ENCODE assay signal across 22 cellular contexts in genomic region chr20:59001068-59001448, GRCh38. TPM values are rescaled to one million over a fixed set of nuclear protein-coding genes. Genes with fewer than 3 reads are reported as not detected.
DNase-seq lines count a peak whose midpoint lies in the region; ATAC-seq, FAIRE-seq and TF ChIP-seq lines count a peak whose summit lies in the region.
"Had no signal": no experiment of that assay in that cellular context is flagged by ENCODE, and none has a peak within 500 bp of the region (broad histone marks: within the 10 kb centered on the region; RNA-seq: fewer than 3 reads in every experiment).

No MANE protein-coding gene starts in this region.

- CTCF ChIA-PET in HepG2 (lab: Yijun Ruan, JAX; ENCODE audit: low intra/inter-chr PET ratio, low total read pairs), result no interaction called here

- TF ChIP-seq EP300 in HepG2 (IDR thresholded peaks at IDR 0.05; ENCODE audit: low read depth in 2 of 2, low read length in 2 of 2) (no peak), HepG2 (CRISPR knock-in tag; IDR thresholded peaks at IDR 0.05; ENCODE audit: borderline replicate concordance) (no peak)

- DNase-seq in cardiac septum (ENCODE audit: low spot score), result peak; percentile 47
- DNase-seq in Right ventricle myocardium superior, result no peak
- no peak for DNase-seq in HepG2 (ENCODE audit: low spot score)
- DNase-seq in sciatic nerve (ENCODE audit: low spot score), result peak; percentile 48
- DNase-seq in NCI-H1417 treated with DMSO at 0.1 percent for 48 hours (lab: John Stamatoyannopoulos, UW), result no peak
- no peak for DNase-seq in NCI-H2029 treated with DMSO at 0.1 percent for 48 hours (lab: John Stamatoyannopoulos, UW)
- DNase-seq in dorsolateral prefrontal cortex, result no peak
- DNase-seq: AML-193; CD4-positive, alpha-beta memory T cell; DMS153; DMS79; GDM1; H7; HFFc6 had no signal

- TF ChIP-seq CTCF in HepG2 (CRISPR knock-in tag; IDR thresholded peaks at IDR 0.05) (no peak), dorsolateral prefrontal cortex (IDR thresholded peaks at IDR 0.05 in 54 of 56, conservative IDR thresholded peaks at IDR 0.05 in 2 of 56; ENCODE audit: low read depth in 1 of 56, partially characterized antibody in 56 of 56) (no peak)

- no peak for ATAC-seq in Right ventricle myocardium superior (ENCODE audit: poor library complexity)
- no peak for ATAC-seq in HepG2
- ATAC-seq in sciatic nerve, result no peak
- ATAC-seq: A549, GM23338, HCT116 had no signal

- 79% methylated on average over 12 of the region's 13 CpGs for WGBS in HepG2 (ENCODE audit: low lambda C conversion rate)

- intact Hi-C loops in cardiac septum (cut with DNase I), result loop anchor here (10.0 kb wide), 1 partner anchor 106 kb away; no protein-coding TSS in a partner anchor
- intact Hi-C loops in Right ventricle myocardium superior (cut with DNase I), result no loop called here
- intact Hi-C loops in HepG2 (cut with micrococcal nuclease; ENCODE audit: unreplicated experiment), result no loop called here
- intact Hi-C loops in sciatic nerve (cut with DNase I), result no loop called here
- intact Hi-C loops in dorsolateral prefrontal cortex (cut with DNase I), result no loop called here

- H3K9ac ChIP-seq in HepG2 (ENCODE audit: insufficient read depth, low read depth, low read length), result no peak overlapping the region

- H3K36me3 ChIP-seq in HepG2 (replicated peaks in 1 of 2; ENCODE audit: control insufficient read depth in 1 of 2, insufficient read depth in 2 of 2, low read length in 2 of 2), result peaks cover 0 to 1% of the 10 kb centered on the region in 2 experiments; a peak in 2 of 5 replicates

- no peaks in the 10 kb centered on the region for H3K9me3 ChIP-seq in HepG2 (ENCODE audit: low read length)
- H3K9me3 ChIP-seq: A549 had no signal

- BruUV-seq in HepG2 (replicated peaks; lab: Mats Ljungman, UMichigan), result no TSS peak

- in situ Hi-C loops in HepG2 (cut with HindIII; ENCODE audit: extremely low pct_ligation_motif_present, low pct_unique_long_range_greater_than_20kb), result no loop called here

- H3K4me1 ChIP-seq in HepG2 (ENCODE audit: insufficient read depth, low read length), result peaks cover 70% of the 10 kb centered on the region

- peak overlapping the region in 1 of 3 experiments; percentile 6; a peak in 1 of 6 replicates for H3K4me3 ChIP-seq in HepG2 (replicated peaks in 1 of 3; ENCODE audit: insufficient read depth in 1 of 3, low read depth in 2 of 3, low read length in 3 of 3)
- no peak overlapping the region for H3K4me3 ChIP-seq in dorsolateral prefrontal cortex
- H3K4me3 ChIP-seq: A549, GM23338 had no signal

- TF ChIP-seq RAD21 in HepG2 (CRISPR knock-in tag; IDR thresholded peaks at IDR 0.05), result no peak

- H3K4me2 ChIP-seq in HepG2 (ENCODE audit: low read depth, low read length), result peak overlapping the region; percentile 8; the same call in 1 of the 2 replicates
- H3K4me2 ChIP-seq: A549, GM23338 had no signal

- POLR2A ChIA-PET in HepG2 (lab: Yijun Ruan, JAX), result interaction anchor here (0.9 to 1.1 kb wide), 2 partner anchors 31 to 50 kb away, joined by 3 to 4 read pairs; partner anchors contain the start of gene ATP5F1E

- H3K27ac ChIP-seq in HepG2 (ENCODE audit: extremely low read length, insufficient read depth, low read length) (no peak overlapping the region), dorsolateral prefrontal cortex (no peak overlapping the region)
- H3K27ac ChIP-seq: 22Rv1, A549, C4-2B had no signal

- H3K27me3 ChIP-seq in HepG2 (ENCODE audit: control insufficient read depth in 1 of 2, insufficient read depth in 2 of 2, low read length in 2 of 2) (peaks cover 2 to 27% of the 10 kb centered on the region in 2 experiments), dorsolateral prefrontal cortex (no peaks in the 10 kb centered on the region)

- FAIRE-seq in HepG2 (lab: Jason Lieb, UNC), result no peak
- FAIRE-seq: A549, GM12892, GM18507 had no signal

- H4K20me1 ChIP-seq in HepG2 (ENCODE audit: insufficient read depth, low read length), result no peaks in the 10 kb centered on the region

- H3K79me2 ChIP-seq in HepG2 (ENCODE audit: insufficient read depth, low read length), result no peaks in the 10 kb centered on the region

- TF ChIP-seq POLR2A in HepG2 (IDR thresholded peaks at IDR 0.05; ENCODE audit: insufficient read depth in 1 of 2, low read depth in 2 of 2, low read length in 2 of 2), result no peak

- no peak overlapping the region for H2AFZ ChIP-seq in HepG2 (ENCODE audit: low read length)
- H2AFZ ChIP-seq: GM23338 had no signal

RNA-seq across cellular contexts. Expression of gene CTSZ, which starts 6.0 kb away (rescaled TPM):
- 157 TPM for total RNA-seq in cardiac septum
- total RNA-seq in Right ventricle myocardium superior, result 133 TPM
- total RNA-seq in HepG2 (2016; rRNA removed; fragmentation: Illumina TruSeq; extraction: Trizol), result not detected in 2 replicates
- not detected in 2 replicates for total RNA-seq in HepG2 (2016; cell fraction: cytosol; rRNA removed; fragmentation: Illumina TruSeq; extraction: Trizol; ENCODE audit: low read depth)
- total RNA-seq in HepG2 (2016; cell fraction: insoluble cytoplasmic fraction; rRNA removed; fragmentation: Illumina TruSeq; extraction: Trizol), result not detected in 2 replicates
- not detected in 2 replicates for total RNA-seq in HepG2 (2016; cell fraction: membrane; rRNA removed; fragmentation: Illumina TruSeq; extraction: Trizol)
- total RNA-seq in HepG2 (2016; cell fraction: nucleus; rRNA removed; fragmentation: Illumina TruSeq; extraction: Trizol), result not detected in 2 replicates
- 0.33 and 0.46 TPM in 2 replicates for polyA plus RNA-seq in HepG2 (2011; rRNA removed)
- 0.28 and 0.36 TPM in 2 replicates for polyA plus RNA-seq in HepG2 (2011; cell fraction: cytosol; rRNA removed)
- 0.23 and 0.59 TPM in 2 replicates for polyA plus RNA-seq in HepG2 (2011; cell fraction: nucleus; rRNA removed)
- 0.47 and 0.52 TPM in 2 replicates for polyA plus RNA-seq in HepG2 (2012)
- polyA plus RNA-seq in HepG2 (2016; cell fraction: cytosol; fragmentation: Illumina TruSeq; extraction: Trizol; ENCODE audit: low read depth), result not detected in 2 replicates
- not detected in 2 replicates for polyA plus RNA-seq in HepG2 (2016; cell fraction: insoluble cytoplasmic fraction; fragmentation: Illumina TruSeq; extraction: Trizol; ENCODE audit: low read depth)
- polyA plus RNA-seq in HepG2 (2016; cell fraction: membrane; fragmentation: Illumina TruSeq; extraction: Trizol; ENCODE audit: low read depth), result not detected in 2 replicates
- polyA plus RNA-seq in HepG2 (2016; cell fraction: nucleus; fragmentation: Illumina TruSeq; extraction: Trizol; ENCODE audit: insufficient read depth, low read depth), result not detected in 2 replicates
- 0.10 and 114 TPM in 2 replicates for polyA minus RNA-seq in HepG2 (2011; rRNA and poly(A)+ RNA removed; ENCODE audit: low replicate concordance)
- polyA minus RNA-seq in HepG2 (2011; cell fraction: cytosol; rRNA and poly(A)+ RNA removed), result 0.70 TPM in 1 of 2 replicates, not detected in the other
- polyA minus RNA-seq in HepG2 (2011; cell fraction: nucleus; rRNA and poly(A)+ RNA removed), result 1.0 TPM in 1 of 2 replicates, not detected in the other
- total RNA-seq in sciatic nerve, result 151 TPM
- 10 to 100 TPM; 33.6 to 99.6 (median 49.4) TPM for total RNA-seq in dorsolateral prefrontal cortex

RNA-seq across cellular contexts. Expression of gene TUBB1, which starts 18.2 kb away (rescaled TPM):
- 0.54 TPM for total RNA-seq in cardiac septum
- 0.22 TPM for total RNA-seq in Right ventricle myocardium superior
- total RNA-seq in HepG2 (2016; rRNA removed; fragmentation: Illumina TruSeq; extraction: Trizol), result 0.11 and 0.17 TPM in 2 replicates
- total RNA-seq in HepG2 (2016; cell fraction: cytosol; rRNA removed; fragmentation: Illumina TruSeq; extraction: Trizol; ENCODE audit: low read depth), result not detected in 2 replicates
- total RNA-seq in HepG2 (2016; cell fraction: insoluble cytoplasmic fraction; rRNA removed; fragmentation: Illumina TruSeq; extraction: Trizol), result 0.17 and 0.25 TPM in 2 replicates
- total RNA-seq in HepG2 (2016; cell fraction: membrane; rRNA removed; fragmentation: Illumina TruSeq; extraction: Trizol), result 0.07 TPM in 1 of 2 replicates, not detected in the other
- 0.09 and 0.16 TPM in 2 replicates for total RNA-seq in HepG2 (2016; cell fraction: nucleus; rRNA removed; fragmentation: Illumina TruSeq; extraction: Trizol)
- 51.5 and 57.6 TPM in 2 replicates for polyA plus RNA-seq in HepG2 (2011; rRNA removed)
- 32.3 and 32.4 TPM in 2 replicates for polyA plus RNA-seq in HepG2 (2011; cell fraction: cytosol; rRNA removed)
- polyA plus RNA-seq in HepG2 (2011; cell fraction: nucleus; rRNA removed), result 71.8 and 73.9 TPM in 2 replicates
- polyA plus RNA-seq in HepG2 (2012), result 7.2 and 22.3 TPM in 2 replicates
- 0.03 TPM in 1 of 2 replicates, not detected in the other for polyA plus RNA-seq in HepG2 (2016; cell fraction: cytosol; fragmentation: Illumina TruSeq; extraction: Trizol; ENCODE audit: low read depth)
- 0.23 and 0.33 TPM in 2 replicates for polyA plus RNA-seq in HepG2 (2016; cell fraction: insoluble cytoplasmic fraction; fragmentation: Illumina TruSeq; extraction: Trizol; ENCODE audit: low read depth)
- 0.05 and 0.07 TPM in 2 replicates for polyA plus RNA-seq in HepG2 (2016; cell fraction: membrane; fragmentation: Illumina TruSeq; extraction: Trizol; ENCODE audit: low read depth)
- 0.33 and 0.59 TPM in 2 replicates for polyA plus RNA-seq in HepG2 (2016; cell fraction: nucleus; fragmentation: Illumina TruSeq; extraction: Trizol; ENCODE audit: insufficient read depth, low read depth)
- polyA minus RNA-seq in HepG2 (2011; rRNA and poly(A)+ RNA removed; ENCODE audit: low replicate concordance), result 47.0 TPM in 1 of 2 replicates, not detected in the other
- 17.2 and 17.4 TPM in 2 replicates for polyA minus RNA-seq in HepG2 (2011; cell fraction: cytosol; rRNA and poly(A)+ RNA removed)
- polyA minus RNA-seq in HepG2 (2011; cell fraction: nucleus; rRNA and poly(A)+ RNA removed), result 20.1 and 23.4 TPM in 2 replicates
- total RNA-seq in sciatic nerve, result 1.0 TPM
- total RNA-seq in dorsolateral prefrontal cortex, result under 1 TPM in 56 of 120 experiments, not detected in 64; 0.07 to 0.78 (median 0.24) TPM
- total RNA-seq: CD4-positive, alpha-beta memory T cell; Daoy; GM23338; H7; HFFc6 had no signal
- polyA plus RNA-seq: CD4-positive, alpha-beta memory T cell; GM23338 had no signal

RNA-seq across cellular contexts. Expression of gene NELFCD, which starts 20.0 kb away (rescaled TPM):
- total RNA-seq in cardiac septum (34.7 TPM), Right ventricle myocardium superior (29.0 TPM), HepG2 (2016; rRNA removed; fragmentation: Illumina TruSeq; extraction: Trizol) (159 and 160 TPM in 2 replicates), sciatic nerve (50.7 TPM), dorsolateral prefrontal cortex (10 to 100 TPM; 46.8 to 90.1 (median 64.8) TPM)
- total RNA-seq in HepG2 (2016; cell fraction: cytosol; rRNA removed; fragmentation: Illumina TruSeq; extraction: Trizol; ENCODE audit: low read depth), result 40.4 and 47.8 TPM in 2 replicates
- 132 and 155 TPM in 2 replicates for total RNA-seq in HepG2 (2016; cell fraction: insoluble cytoplasmic fraction; rRNA removed; fragmentation: Illumina TruSeq; extraction: Trizol)
- 73.6 and 76.0 TPM in 2 replicates for total RNA-seq in HepG2 (2016; cell fraction: membrane; rRNA removed; fragmentation: Illumina TruSeq; extraction: Trizol)
- 124 and 141 TPM in 2 replicates for total RNA-seq in HepG2 (2016; cell fraction: nucleus; rRNA removed; fragmentation: Illumina TruSeq; extraction: Trizol)
- polyA plus RNA-seq in HepG2 (2011; rRNA removed), result 168 and 203 TPM in 2 replicates
- polyA plus RNA-seq in HepG2 (2011; cell fraction: cytosol; rRNA removed), result 156 and 174 TPM in 2 replicates
- polyA plus RNA-seq in HepG2 (2011; cell fraction: nucleus; rRNA removed), result 553 and 648 TPM in 2 replicates
- polyA plus RNA-seq in HepG2 (2012), result 143 and 173 TPM in 2 replicates
- 31.7 and 32.2 TPM in 2 replicates for polyA plus RNA-seq in HepG2 (2016; cell fraction: cytosol; fragmentation: Illumina TruSeq; extraction: Trizol; ENCODE audit: low read depth)
- 140 and 169 TPM in 2 replicates for polyA plus RNA-seq in HepG2 (2016; cell fraction: insoluble cytoplasmic fraction; fragmentation: Illumina TruSeq; extraction: Trizol; ENCODE audit: low read depth)
- 55.0 and 56.1 TPM in 2 replicates for polyA plus RNA-seq in HepG2 (2016; cell fraction: membrane; fragmentation: Illumina TruSeq; extraction: Trizol; ENCODE audit: low read depth)
- polyA plus RNA-seq in HepG2 (2016; cell fraction: nucleus; fragmentation: Illumina TruSeq; extraction: Trizol; ENCODE audit: insufficient read depth, low read depth), result 254 and 278 TPM in 2 replicates
- polyA minus RNA-seq in HepG2 (2011; rRNA and poly(A)+ RNA removed; ENCODE audit: low replicate concordance), result 150 and 192 TPM in 2 replicates
- 74.9 and 79.5 TPM in 2 replicates for polyA minus RNA-seq in HepG2 (2011; cell fraction: cytosol; rRNA and poly(A)+ RNA removed)
- 224 and 244 TPM in 2 replicates for polyA minus RNA-seq in HepG2 (2011; cell fraction: nucleus; rRNA and poly(A)+ RNA removed)

RNA-seq across cellular contexts. Expression of gene ATP5F1E, which starts 31.1 kb away (rescaled TPM):
- total RNA-seq in cardiac septum, result 123 TPM
- 143 TPM for total RNA-seq in Right ventricle myocardium superior
- total RNA-seq in HepG2 (2016; rRNA removed; fragmentation: Illumina TruSeq; extraction: Trizol), result 134 and 163 TPM in 2 replicates
- total RNA-seq in HepG2 (2016; cell fraction: cytosol; rRNA removed; fragmentation: Illumina TruSeq; extraction: Trizol; ENCODE audit: low read depth), result 136 and 187 TPM in 2 replicates
- 135 and 172 TPM in 2 replicates for total RNA-seq in HepG2 (2016; cell fraction: insoluble cytoplasmic fraction; rRNA removed; fragmentation: Illumina TruSeq; extraction: Trizol)
- total RNA-seq in HepG2 (2016; cell fraction: membrane; rRNA removed; fragmentation: Illumina TruSeq; extraction: Trizol), result 188 and 230 TPM in 2 replicates
- total RNA-seq in HepG2 (2016; cell fraction: nucleus; rRNA removed; fragmentation: Illumina TruSeq; extraction: Trizol), result 74.5 and 76.2 TPM in 2 replicates
- polyA plus RNA-seq in HepG2 (2011; rRNA removed), result 99.9 and 121 TPM in 2 replicates
- 40.4 and 46.7 TPM in 2 replicates for polyA plus RNA-seq in HepG2 (2011; cell fraction: cytosol; rRNA removed)
- polyA plus RNA-seq in HepG2 (2011; cell fraction: nucleus; rRNA removed), result 11.8 and 17.3 TPM in 2 replicates
- polyA plus RNA-seq in HepG2 (2012), result 85.8 and 145 TPM in 2 replicates
- 146 and 191 TPM in 2 replicates for polyA plus RNA-seq in HepG2 (2016; cell fraction: cytosol; fragmentation: Illumina TruSeq; extraction: Trizol; ENCODE audit: low read depth)
- 167 and 175 TPM in 2 replicates for polyA plus RNA-seq in HepG2 (2016; cell fraction: insoluble cytoplasmic fraction; fragmentation: Illumina TruSeq; extraction: Trizol; ENCODE audit: low read depth)
- polyA plus RNA-seq in HepG2 (2016; cell fraction: membrane; fragmentation: Illumina TruSeq; extraction: Trizol; ENCODE audit: low read depth), result 151 and 201 TPM in 2 replicates
- polyA plus RNA-seq in HepG2 (2016; cell fraction: nucleus; fragmentation: Illumina TruSeq; extraction: Trizol; ENCODE audit: insufficient read depth, low read depth), result 88.7 and 95.7 TPM in 2 replicates
- polyA minus RNA-seq in HepG2 (2011; rRNA and poly(A)+ RNA removed; ENCODE audit: low replicate concordance), result 19.0 and 25.4 TPM in 2 replicates
- 21.2 and 23.6 TPM in 2 replicates for polyA minus RNA-seq in HepG2 (2011; cell fraction: cytosol; rRNA and poly(A)+ RNA removed)
- 61.4 and 62.2 TPM in 2 replicates for polyA minus RNA-seq in HepG2 (2011; cell fraction: nucleus; rRNA and poly(A)+ RNA removed)
- total RNA-seq in sciatic nerve, result 38.4 TPM
- 10 to 100 TPM; 31.5 to 78.6 (median 49.1) TPM for total RNA-seq in dorsolateral prefrontal cortex

RNA-seq across cellular contexts. Expression of gene PRELID3B, which starts 41.5 kb away (rescaled TPM):
- total RNA-seq in cardiac septum, result 41.4 TPM
- 37.6 TPM for total RNA-seq in Right ventricle myocardium superior
- total RNA-seq in HepG2 (2016; rRNA removed; fragmentation: Illumina TruSeq; extraction: Trizol), result 42.6 and 59.8 TPM in 2 replicates
- total RNA-seq in HepG2 (2016; cell fraction: cytosol; rRNA removed; fragmentation: Illumina TruSeq; extraction: Trizol; ENCODE audit: low read depth), result 19.8 and 23.7 TPM in 2 replicates
- 40.7 and 62.3 TPM in 2 replicates for total RNA-seq in HepG2 (2016; cell fraction: insoluble cytoplasmic fraction; rRNA removed; fragmentation: Illumina TruSeq; extraction: Trizol)
- 47.0 and 50.1 TPM in 2 replicates for total RNA-seq in HepG2 (2016; cell fraction: membrane; rRNA removed; fragmentation: Illumina TruSeq; extraction: Trizol)
- 15.4 and 21.0 TPM in 2 replicates for total RNA-seq in HepG2 (2016; cell fraction: nucleus; rRNA removed; fragmentation: Illumina TruSeq; extraction: Trizol)
- 19.5 and 23.3 TPM in 2 replicates for polyA plus RNA-seq in HepG2 (2011; rRNA removed)
- 7.1 and 11.2 TPM in 2 replicates for polyA plus RNA-seq in HepG2 (2011; cell fraction: cytosol; rRNA removed)
- 6.0 and 7.6 TPM in 2 replicates for polyA plus RNA-seq in HepG2 (2011; cell fraction: nucleus; rRNA removed)
- 17.6 and 21.3 TPM in 2 replicates for polyA plus RNA-seq in HepG2 (2012)
- 16.2 and 20.1 TPM in 2 replicates for polyA plus RNA-seq in HepG2 (2016; cell fraction: cytosol; fragmentation: Illumina TruSeq; extraction: Trizol; ENCODE audit: low read depth)
- polyA plus RNA-seq in HepG2 (2016; cell fraction: insoluble cytoplasmic fraction; fragmentation: Illumina TruSeq; extraction: Trizol; ENCODE audit: low read depth), result 46.4 and 46.8 TPM in 2 replicates
- polyA plus RNA-seq in HepG2 (2016; cell fraction: membrane; fragmentation: Illumina TruSeq; extraction: Trizol; ENCODE audit: low read depth), result 29.0 and 30.9 TPM in 2 replicates
- 22.7 and 25.0 TPM in 2 replicates for polyA plus RNA-seq in HepG2 (2016; cell fraction: nucleus; fragmentation: Illumina TruSeq; extraction: Trizol; ENCODE audit: insufficient read depth, low read depth)
- 35.2 and 278 TPM in 2 replicates for polyA minus RNA-seq in HepG2 (2011; rRNA and poly(A)+ RNA removed; ENCODE audit: low replicate concordance)
- 23.0 and 32.6 TPM in 2 replicates for polyA minus RNA-seq in HepG2 (2011; cell fraction: cytosol; rRNA and poly(A)+ RNA removed)
- 9.5 and 14.8 TPM in 2 replicates for polyA minus RNA-seq in HepG2 (2011; cell fraction: nucleus; rRNA and poly(A)+ RNA removed)
- total RNA-seq in sciatic nerve, result 30.5 TPM
- total RNA-seq in dorsolateral prefrontal cortex, result 10 to 100 TPM; 15.9 to 41.2 (median 26.9) TPM

Comparison
In these comparisons a context has a peak if more than half of its experiments do, and no peak if none do; other contexts are left out.
1. DNase-seq: peak in cardiac septum (single experiment) and sciatic nerve (single experiment); none in Right ventricle myocardium superior (single experiment), HepG2 (single experiment), NCI-H1417 treated with DMSO at 0.1 percent for 48 hours (single experiment), NCI-H2029 treated with DMSO at 0.1 percent for 48 hours (single experiment) and dorsolateral prefrontal cortex (0 of 10).
2. RNA of gene CTSZ, which starts 6.0 kb away (total RNA-seq): 157 TPM in cardiac septum (single experiment), 151 TPM in sciatic nerve (single experiment), 133 TPM in Right ventricle myocardium superior (single experiment) and 33.6 to 99.6 TPM in dorsolateral prefrontal cortex; not detected in HepG2; every median in the first group is over 10 times any median in the second.